1 cellular context compared by ENCODE assay signal in genomic region chr2:204268458-204268857, GRCh38.
TF ChIP-seq lines count a peak whose summit lies in the region.

No MANE protein-coding gene starts in this region.

TF ChIP-seq in K562, 482 proteins besides CTCF, POLR2A, EP300 and RAD21:
- TF ChIP-seq FOSL1 (tag; conservative IDR thresholded peaks at IDR 0.05) (0 out of 2 replicates have a peak, but pooled peaks have one; percentile 16), NFE2 (IDR thresholded peaks at IDR 0.05; ENCODE audit: low read depth) (no peak), ZBTB26 (CRISPR knock-in tag; IDR thresholded peaks at IDR 0.05) (no peak), HNRNPH1 (optimal IDR thresholded peaks at IDR 0.05; ENCODE audit: low read depth, low read length) (no peak), SUPT5H (IDR thresholded peaks at IDR 0.05) (no peak)
TF ChIP-seq in K562: peak in this region for 1.
